1 cellular context compared by ENCODE assay signal in the genomic region with DNA sequence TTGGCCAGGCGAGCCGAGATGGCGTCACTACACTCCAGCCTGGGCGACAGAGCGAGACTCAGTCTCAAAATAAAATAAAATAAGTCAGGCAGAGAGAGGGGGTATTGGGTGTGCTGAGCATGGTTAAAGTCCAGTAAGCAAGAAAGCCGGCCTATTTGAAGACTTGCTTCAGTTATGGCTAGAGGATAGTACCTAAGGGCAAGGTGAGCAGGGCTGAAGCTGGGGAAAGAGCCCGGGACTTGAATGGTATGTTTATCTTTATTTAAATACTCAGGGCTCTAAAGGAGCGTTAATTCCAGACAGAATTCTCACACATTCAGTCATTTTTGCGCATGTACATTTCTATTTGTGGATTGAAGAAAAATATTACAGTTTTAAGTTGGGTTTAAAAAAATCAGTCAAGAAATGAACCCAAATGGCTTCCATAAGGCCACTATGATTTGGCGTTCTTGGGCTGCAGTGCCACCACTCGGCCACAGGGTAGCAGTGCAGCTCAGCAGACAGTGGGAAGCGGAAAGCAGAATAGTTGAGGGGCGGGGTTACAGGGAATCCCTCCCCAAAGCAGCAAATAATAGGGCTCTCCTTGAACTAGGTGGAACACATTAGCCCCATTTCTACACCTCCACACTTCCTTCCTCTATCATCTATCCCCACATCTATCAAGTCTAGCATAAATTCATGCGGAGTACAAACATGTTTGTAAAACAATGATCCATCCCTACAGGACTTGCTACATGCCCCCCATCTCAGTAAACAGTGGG.
A peak's percentile ranks its signal among the peaks of the same experiment; 100 is the strongest.
TF ChIP-seq lines count a peak whose summit lies in the region.

No MANE protein-coding gene starts in this region.

TF ChIP-seq in HepG2, 621 proteins besides CTCF, POLR2A, EP300 and RAD21 (continued from another document and continues in another):
- TF ChIP-seq SAFB2 (CRISPR knock-in tag; IDR thresholded peaks at IDR 0.05; ENCODE audit: borderline replicate concordance, low read depth) = no peak
- TF ChIP-seq NFYB (CRISPR knock-in tag; IDR thresholded peaks at IDR 0.05) = no peak
- no peak for TF ChIP-seq FOXA3 (CRISPR knock-in tag; IDR thresholded peaks at IDR 0.05)
- no peak for TF ChIP-seq TRIM24 (CRISPR knock-in tag; IDR thresholded peaks at IDR 0.05)
- TF ChIP-seq REL (CRISPR knock-in tag; conservative IDR thresholded peaks at IDR 0.05) = no peak
- no peak for TF ChIP-seq PRMT3 (CRISPR knock-in tag; IDR thresholded peaks at IDR 0.05; ENCODE audit: borderline replicate concordance, low read depth)
- no peak for TF ChIP-seq ZNF354B (CRISPR knock-in tag; IDR thresholded peaks at IDR 0.05)
- TF ChIP-seq, protein P1, sequence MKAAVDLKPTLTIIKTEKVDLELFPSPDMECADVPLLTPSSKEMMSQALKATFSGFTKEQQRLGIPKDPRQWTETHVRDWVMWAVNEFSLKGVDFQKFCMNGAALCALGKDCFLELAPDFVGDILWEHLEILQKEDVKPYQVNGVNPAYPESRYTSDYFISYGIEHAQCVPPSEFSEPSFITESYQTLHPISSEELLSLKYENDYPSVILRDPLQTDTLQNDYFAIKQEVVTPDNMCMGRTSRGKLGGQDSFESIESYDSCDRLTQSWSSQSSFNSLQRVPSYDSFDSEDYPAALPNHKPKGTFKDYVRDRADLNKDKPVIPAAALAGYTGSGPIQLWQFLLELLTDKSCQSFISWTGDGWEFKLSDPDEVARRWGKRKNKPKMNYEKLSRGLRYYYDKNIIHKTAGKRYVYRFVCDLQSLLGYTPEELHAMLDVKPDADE (CRISPR knock-in tag; IDR thresholded peaks at IDR 0.05) = no peak
- TF ChIP-seq, protein P2, sequence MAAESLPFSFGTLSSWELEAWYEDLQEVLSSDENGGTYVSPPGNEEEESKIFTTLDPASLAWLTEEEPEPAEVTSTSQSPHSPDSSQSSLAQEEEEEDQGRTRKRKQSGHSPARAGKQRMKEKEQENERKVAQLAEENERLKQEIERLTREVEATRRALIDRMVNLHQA (CRISPR knock-in tag; IDR thresholded peaks at IDR 0.05) = no peak
- TF ChIP-seq PCBP1 (IDR thresholded peaks at IDR 0.05; ENCODE audit: borderline replicate concordance, low read depth, low read length) = no peak
- TF ChIP-seq SIN3B (IDR thresholded peaks at IDR 0.05; ENCODE audit: low read length) = no peak
- no peak for TF ChIP-seq PITX1 (CRISPR knock-in tag; IDR thresholded peaks at IDR 0.05)
- TF ChIP-seq, protein P3, sequence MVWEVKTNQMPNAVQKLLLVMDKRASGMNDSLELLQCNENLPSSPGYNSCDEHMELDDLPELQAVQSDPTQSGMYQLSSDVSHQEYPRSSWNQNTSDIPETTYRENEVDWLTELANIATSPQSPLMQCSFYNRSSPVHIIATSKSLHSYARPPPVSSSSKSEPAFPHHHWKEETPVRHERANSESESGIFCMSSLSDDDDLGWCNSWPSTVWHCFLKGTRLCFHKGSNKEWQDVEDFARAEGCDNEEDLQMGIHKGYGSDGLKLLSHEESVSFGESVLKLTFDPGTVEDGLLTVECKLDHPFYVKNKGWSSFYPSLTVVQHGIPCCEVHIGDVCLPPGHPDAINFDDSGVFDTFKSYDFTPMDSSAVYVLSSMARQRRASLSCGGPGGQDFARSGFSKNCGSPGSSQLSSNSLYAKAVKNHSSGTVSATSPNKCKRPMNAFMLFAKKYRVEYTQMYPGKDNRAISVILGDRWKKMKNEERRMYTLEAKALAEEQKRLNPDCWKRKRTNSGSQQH (CRISPR knock-in tag; IDR thresholded peaks at IDR 0.05; ENCODE audit: low read depth) = no peak
- TF ChIP-seq ZNF605 (CRISPR knock-in tag; IDR thresholded peaks at IDR 0.05) = no peak
- TF ChIP-seq ZNF234 (CRISPR knock-in tag; conservative IDR thresholded peaks at IDR 0.05) = no peak
- no peak for TF ChIP-seq ZNF263 (CRISPR knock-in tag; IDR thresholded peaks at IDR 0.05)
- TF ChIP-seq, protein P4, sequence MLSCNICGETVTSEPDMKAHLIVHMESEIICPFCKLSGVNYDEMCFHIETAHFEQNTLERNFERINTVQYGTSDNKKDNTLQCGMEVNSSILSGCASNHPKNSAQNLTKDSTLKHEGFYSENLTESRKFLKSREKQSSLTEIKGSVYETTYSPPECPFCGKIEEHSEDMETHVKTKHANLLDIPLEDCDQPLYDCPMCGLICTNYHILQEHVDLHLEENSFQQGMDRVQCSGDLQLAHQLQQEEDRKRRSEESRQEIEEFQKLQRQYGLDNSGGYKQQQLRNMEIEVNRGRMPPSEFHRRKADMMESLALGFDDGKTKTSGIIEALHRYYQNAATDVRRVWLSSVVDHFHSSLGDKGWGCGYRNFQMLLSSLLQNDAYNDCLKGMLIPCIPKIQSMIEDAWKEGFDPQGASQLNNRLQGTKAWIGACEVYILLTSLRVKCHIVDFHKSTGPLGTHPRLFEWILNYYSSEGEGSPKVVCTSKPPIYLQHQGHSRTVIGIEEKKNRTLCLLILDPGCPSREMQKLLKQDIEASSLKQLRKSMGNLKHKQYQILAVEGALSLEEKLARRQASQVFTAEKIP (CRISPR knock-in tag; IDR thresholded peaks at IDR 0.05; ENCODE audit: borderline replicate concordance) = no peak
- no peak for TF ChIP-seq TCF12 (IDR thresholded peaks at IDR 0.05)
- TF ChIP-seq TCF12 (CRISPR knock-in tag; IDR thresholded peaks at IDR 0.05) = no peak
- TF ChIP-seq, protein P5, sequence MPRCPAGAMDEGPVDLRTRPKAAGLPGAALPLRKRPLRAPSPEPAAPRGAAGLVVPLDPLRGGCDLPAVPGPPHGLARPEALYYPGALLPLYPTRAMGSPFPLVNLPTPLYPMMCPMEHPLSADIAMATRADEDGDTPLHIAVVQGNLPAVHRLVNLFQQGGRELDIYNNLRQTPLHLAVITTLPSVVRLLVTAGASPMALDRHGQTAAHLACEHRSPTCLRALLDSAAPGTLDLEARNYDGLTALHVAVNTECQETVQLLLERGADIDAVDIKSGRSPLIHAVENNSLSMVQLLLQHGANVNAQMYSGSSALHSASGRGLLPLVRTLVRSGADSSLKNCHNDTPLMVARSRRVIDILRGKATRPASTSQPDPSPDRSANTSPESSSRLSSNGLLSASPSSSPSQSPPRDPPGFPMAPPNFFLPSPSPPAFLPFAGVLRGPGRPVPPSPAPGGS (CRISPR knock-in tag; IDR thresholded peaks at IDR 0.05) = no peak
- TF ChIP-seq, protein P6, sequence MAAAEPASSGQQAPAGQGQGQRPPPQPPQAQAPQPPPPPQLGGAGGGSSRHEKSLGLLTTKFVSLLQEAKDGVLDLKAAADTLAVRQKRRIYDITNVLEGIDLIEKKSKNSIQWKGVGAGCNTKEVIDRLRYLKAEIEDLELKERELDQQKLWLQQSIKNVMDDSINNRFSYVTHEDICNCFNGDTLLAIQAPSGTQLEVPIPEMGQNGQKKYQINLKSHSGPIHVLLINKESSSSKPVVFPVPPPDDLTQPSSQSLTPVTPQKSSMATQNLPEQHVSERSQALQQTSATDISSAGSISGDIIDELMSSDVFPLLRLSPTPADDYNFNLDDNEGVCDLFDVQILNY (CRISPR knock-in tag; conservative IDR thresholded peaks at IDR 0.05) = no peak
- TF ChIP-seq ZNF713 (CRISPR knock-in tag; IDR thresholded peaks at IDR 0.05) = no peak
- TF ChIP-seq TAF1 (CRISPR knock-in tag; IDR thresholded peaks at IDR 0.05) = no peak
- no peak for TF ChIP-seq JUN (CRISPR knock-in tag; IDR thresholded peaks at IDR 0.05)
- no peak for TF ChIP-seq EHMT2 (IDR thresholded peaks at IDR 0.05; ENCODE audit: borderline replicate concordance, low read depth, low read length)
- no peak for TF ChIP-seq HNRNPK (IDR thresholded peaks at IDR 0.05; ENCODE audit: low read depth, low read length, poor library complexity, severe bottlenecking)
- TF ChIP-seq ZNF430 (CRISPR knock-in tag; IDR thresholded peaks at IDR 0.05) = no peak
- TF ChIP-seq PHB2 (IDR thresholded peaks at IDR 0.05; ENCODE audit: partially characterized antibody) = no peak
- TF ChIP-seq ARNT (IDR thresholded peaks at IDR 0.05) = no peak
- TF ChIP-seq MXI1 (IDR thresholded peaks at IDR 0.05; ENCODE audit: borderline replicate concordance, low read depth, low read length) = no peak
- no peak for TF ChIP-seq RFXAP (CRISPR knock-in tag; IDR thresholded peaks at IDR 0.05; ENCODE audit: borderline replicate concordance)
- TF ChIP-seq ZNF777 (CRISPR knock-in tag; IDR thresholded peaks at IDR 0.05) = no peak
- no peak for TF ChIP-seq ZNF333 (CRISPR knock-in tag; IDR thresholded peaks at IDR 0.05; ENCODE audit: borderline replicate concordance)
- TF ChIP-seq ZNF44 (CRISPR knock-in tag; IDR thresholded peaks at IDR 0.05) = no peak
- no peak for TF ChIP-seq POLR2AphosphoS2 (IDR thresholded peaks at IDR 0.05; ENCODE audit: low read depth, low read length)
- TF ChIP-seq ZNF879 (CRISPR knock-in tag; IDR thresholded peaks at IDR 0.05) = no peak
- TF ChIP-seq SMARCC2 (IDR thresholded peaks at IDR 0.05) = no peak
- no peak for TF ChIP-seq ZNF383 (CRISPR knock-in tag; IDR thresholded peaks at IDR 0.05; ENCODE audit: borderline replicate concordance)
- TF ChIP-seq TP53 (CRISPR knock-in tag; conservative IDR thresholded peaks at IDR 0.05) = no peak
- TF ChIP-seq ZNF644 (CRISPR knock-in tag; IDR thresholded peaks at IDR 0.05; ENCODE audit: low read depth) = no peak
- peak; percentile 65; the same call in 1 of the 2 replicates for TF ChIP-seq SALL1 (CRISPR knock-in tag; IDR thresholded peaks at IDR 0.05)
- no peak for TF ChIP-seq HNF4A (CRISPR knock-in tag; IDR thresholded peaks at IDR 0.05)
- TF ChIP-seq CREB1 (IDR thresholded peaks at IDR 0.05) = no peak
- no peak for TF ChIP-seq CREB1 (CRISPR knock-in tag; IDR thresholded peaks at IDR 0.05)
- no peak for TF ChIP-seq MBD4 (IDR thresholded peaks at IDR 0.05; ENCODE audit: borderline replicate concordance, low read length)
- TF ChIP-seq ETV5 (CRISPR knock-in tag; IDR thresholded peaks at IDR 0.05; ENCODE audit: borderline replicate concordance) = no peak
- no peak for TF ChIP-seq ZNF468 (CRISPR knock-in tag; IDR thresholded peaks at IDR 0.05)
- TF ChIP-seq ATF7-NPFF (CRISPR knock-in tag; IDR thresholded peaks at IDR 0.05; ENCODE audit: low read depth) = no peak
- TF ChIP-seq CBX5 (CRISPR knock-in tag; IDR thresholded peaks at IDR 0.05; ENCODE audit: borderline replicate concordance) = no peak
- TF ChIP-seq, protein P7, sequence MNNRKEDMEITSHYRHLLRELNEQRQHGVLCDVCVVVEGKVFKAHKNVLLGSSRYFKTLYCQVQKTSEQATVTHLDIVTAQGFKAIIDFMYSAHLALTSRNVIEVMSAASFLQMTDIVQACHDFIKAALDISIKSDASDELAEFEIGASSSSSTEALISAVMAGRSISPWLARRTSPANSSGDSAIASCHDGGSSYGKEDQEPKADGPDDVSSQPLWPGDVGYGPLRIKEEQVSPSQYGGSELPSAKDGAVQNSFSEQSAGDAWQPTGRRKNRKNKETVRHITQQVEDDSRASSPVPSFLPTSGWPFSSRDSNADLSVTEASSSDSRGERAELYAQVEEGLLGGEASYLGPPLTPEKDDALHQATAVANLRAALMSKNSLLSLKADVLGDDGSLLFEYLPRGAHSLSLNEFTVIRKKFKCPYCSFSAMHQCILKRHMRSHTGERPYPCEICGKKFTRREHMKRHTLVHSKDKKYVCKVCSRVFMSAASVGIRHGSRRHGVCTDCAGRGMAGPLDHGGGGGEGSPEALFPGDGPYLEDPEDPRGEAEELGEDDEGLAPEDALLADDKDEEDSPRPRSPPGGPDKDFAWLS (CRISPR knock-in tag; IDR thresholded peaks at IDR 0.05; ENCODE audit: borderline replicate concordance) = no peak
- TF ChIP-seq, protein P8, sequence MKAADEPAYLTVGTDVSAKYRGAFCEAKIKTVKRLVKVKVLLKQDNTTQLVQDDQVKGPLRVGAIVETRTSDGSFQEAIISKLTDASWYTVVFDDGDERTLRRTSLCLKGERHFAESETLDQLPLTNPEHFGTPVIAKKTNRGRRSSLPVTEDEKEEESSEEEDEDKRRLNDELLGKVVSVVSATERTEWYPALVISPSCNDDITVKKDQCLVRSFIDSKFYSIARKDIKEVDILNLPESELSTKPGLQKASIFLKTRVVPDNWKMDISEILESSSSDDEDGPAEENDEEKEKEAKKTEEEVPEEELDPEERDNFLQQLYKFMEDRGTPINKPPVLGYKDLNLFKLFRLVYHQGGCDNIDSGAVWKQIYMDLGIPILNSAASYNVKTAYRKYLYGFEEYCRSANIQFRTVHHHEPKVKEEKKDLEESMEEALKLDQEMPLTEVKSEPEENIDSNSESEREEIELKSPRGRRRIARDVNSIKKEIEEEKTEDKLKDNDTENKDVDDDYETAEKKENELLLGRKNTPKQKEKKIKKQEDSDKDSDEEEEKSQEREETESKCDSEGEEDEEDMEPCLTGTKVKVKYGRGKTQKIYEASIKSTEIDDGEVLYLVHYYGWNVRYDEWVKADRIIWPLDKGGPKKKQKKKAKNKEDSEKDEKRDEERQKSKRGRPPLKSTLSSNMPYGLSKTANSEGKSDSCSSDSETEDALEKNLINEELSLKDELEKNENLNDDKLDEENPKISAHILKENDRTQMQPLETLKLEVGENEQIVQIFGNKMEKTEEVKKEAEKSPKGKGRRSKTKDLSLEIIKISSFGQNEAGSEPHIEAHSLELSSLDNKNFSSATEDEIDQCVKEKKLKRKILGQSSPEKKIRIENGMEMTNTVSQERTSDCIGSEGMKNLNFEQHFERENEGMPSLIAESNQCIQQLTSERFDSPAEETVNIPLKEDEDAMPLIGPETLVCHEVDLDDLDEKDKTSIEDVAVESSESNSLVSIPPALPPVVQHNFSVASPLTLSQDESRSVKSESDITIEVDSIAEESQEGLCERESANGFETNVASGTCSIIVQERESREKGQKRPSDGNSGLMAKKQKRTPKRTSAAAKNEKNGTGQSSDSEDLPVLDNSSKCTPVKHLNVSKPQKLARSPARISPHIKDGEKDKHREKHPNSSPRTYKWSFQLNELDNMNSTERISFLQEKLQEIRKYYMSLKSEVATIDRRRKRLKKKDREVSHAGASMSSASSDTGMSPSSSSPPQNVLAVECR (CRISPR knock-in tag; IDR thresholded peaks at IDR 0.05; ENCODE audit: borderline replicate concordance) = no peak
- TF ChIP-seq ZNF337 (CRISPR knock-in tag; IDR thresholded peaks at IDR 0.05; ENCODE audit: borderline replicate concordance, low read depth) = no peak
- TF ChIP-seq, protein P9, sequence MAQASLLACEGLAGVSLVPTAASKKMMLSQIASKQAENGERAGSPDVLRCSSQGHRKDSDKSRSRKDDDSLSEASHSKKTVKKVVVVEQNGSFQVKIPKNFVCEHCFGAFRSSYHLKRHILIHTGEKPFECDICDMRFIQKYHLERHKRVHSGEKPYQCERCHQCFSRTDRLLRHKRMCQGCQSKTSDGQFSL (CRISPR knock-in tag; IDR thresholded peaks at IDR 0.05) = no peak
